Comparison of ENCODE assay signal across 3 cellular contexts in genomic region chr6:111107589-111107988, GRCh38.
TF ChIP-seq lines count a peak whose summit lies in the region.

No MANE protein-coding gene starts in this region.

TF ChIP-seq in HEK293, 187 proteins besides CTCF, POLR2A, EP300 and RAD21:
- TF ChIP-seq SETDB1 (IDR thresholded peaks at IDR 0.05; ENCODE audit: insufficient read length, low read length) = peak; percentile 98
- no peak for TF ChIP-seq ZNF239 (tag by site-specific recombination; IDR thresholded peaks at IDR 0.05)

TF ChIP-seq in H1, 55 proteins besides CTCF, POLR2A, EP300 and RAD21:
- TF ChIP-seq TCF12 (IDR thresholded peaks at IDR 0.05; ENCODE audit: low read depth, low read length) (no peak), BACH1 (IDR thresholded peaks at IDR 0.05; ENCODE audit: low read length) (no peak), TAF7 (optimal IDR thresholded peaks at IDR 0.05; ENCODE audit: borderline replicate concordance, low read depth, low read length) (no peak), PHF8 (conservative IDR thresholded peaks at IDR 0.05; ENCODE audit: low read depth, low read length) (no peak), SIRT6 (IDR thresholded peaks at IDR 0.05; ENCODE audit: low read length) (no peak), MAX (IDR thresholded peaks at IDR 0.05) (no peak), TEAD4 (IDR thresholded peaks at IDR 0.05; ENCODE audit: low read depth, low read length) (no peak), SRF (IDR thresholded peaks at IDR 0.05; ENCODE audit: low read depth, low read length) (no peak), CTBP2 (IDR thresholded peaks at IDR 0.05; ENCODE audit: borderline replicate concordance, insufficient read depth, insufficient read length, low read length) (no peak), ZNF274 (IDR thresholded peaks at IDR 0.05; ENCODE audit: borderline replicate concordance, extremely low read depth, low read length) (no peak), SP1 (IDR thresholded peaks at IDR 0.05; ENCODE audit: low read depth, low read length) (no peak), ASH2L (IDR thresholded peaks at IDR 0.05; ENCODE audit: low read length) (no peak), HDAC6 (IDR thresholded peaks at IDR 0.05; ENCODE audit: low read depth, low read length) (no peak), CBX5 (IDR thresholded peaks at IDR 0.05; ENCODE audit: low read depth, low read length) (no peak), KDM5A (IDR thresholded peaks at IDR 0.05; ENCODE audit: low read length) (no peak), TBP (IDR thresholded peaks at IDR 0.05; ENCODE audit: low read depth, low read length) (no peak), CREB1 (IDR thresholded peaks at IDR 0.05) (no peak)
- TF ChIP-seq, protein P1, sequence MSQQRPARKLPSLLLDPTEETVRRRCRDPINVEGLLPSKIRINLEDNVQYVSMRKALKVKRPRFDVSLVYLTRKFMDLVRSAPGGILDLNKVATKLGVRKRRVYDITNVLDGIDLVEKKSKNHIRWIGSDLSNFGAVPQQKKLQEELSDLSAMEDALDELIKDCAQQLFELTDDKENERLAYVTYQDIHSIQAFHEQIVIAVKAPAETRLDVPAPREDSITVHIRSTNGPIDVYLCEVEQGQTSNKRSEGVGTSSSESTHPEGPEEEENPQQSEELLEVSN (IDR thresholded peaks at IDR 0.05) = no peak

TF ChIP-seq in GM23338, 12 proteins besides CTCF, POLR2A, EP300 and RAD21:
- no peak for TF ChIP-seq CREB1 (CRISPR knock-in tag; IDR thresholded peaks at IDR 0.05; ENCODE audit: low read depth)
- TF ChIP-seq JUNB (IDR thresholded peaks at IDR 0.05; ENCODE audit: unreplicated experiment) = no peak
- TF ChIP-seq, protein P2, sequence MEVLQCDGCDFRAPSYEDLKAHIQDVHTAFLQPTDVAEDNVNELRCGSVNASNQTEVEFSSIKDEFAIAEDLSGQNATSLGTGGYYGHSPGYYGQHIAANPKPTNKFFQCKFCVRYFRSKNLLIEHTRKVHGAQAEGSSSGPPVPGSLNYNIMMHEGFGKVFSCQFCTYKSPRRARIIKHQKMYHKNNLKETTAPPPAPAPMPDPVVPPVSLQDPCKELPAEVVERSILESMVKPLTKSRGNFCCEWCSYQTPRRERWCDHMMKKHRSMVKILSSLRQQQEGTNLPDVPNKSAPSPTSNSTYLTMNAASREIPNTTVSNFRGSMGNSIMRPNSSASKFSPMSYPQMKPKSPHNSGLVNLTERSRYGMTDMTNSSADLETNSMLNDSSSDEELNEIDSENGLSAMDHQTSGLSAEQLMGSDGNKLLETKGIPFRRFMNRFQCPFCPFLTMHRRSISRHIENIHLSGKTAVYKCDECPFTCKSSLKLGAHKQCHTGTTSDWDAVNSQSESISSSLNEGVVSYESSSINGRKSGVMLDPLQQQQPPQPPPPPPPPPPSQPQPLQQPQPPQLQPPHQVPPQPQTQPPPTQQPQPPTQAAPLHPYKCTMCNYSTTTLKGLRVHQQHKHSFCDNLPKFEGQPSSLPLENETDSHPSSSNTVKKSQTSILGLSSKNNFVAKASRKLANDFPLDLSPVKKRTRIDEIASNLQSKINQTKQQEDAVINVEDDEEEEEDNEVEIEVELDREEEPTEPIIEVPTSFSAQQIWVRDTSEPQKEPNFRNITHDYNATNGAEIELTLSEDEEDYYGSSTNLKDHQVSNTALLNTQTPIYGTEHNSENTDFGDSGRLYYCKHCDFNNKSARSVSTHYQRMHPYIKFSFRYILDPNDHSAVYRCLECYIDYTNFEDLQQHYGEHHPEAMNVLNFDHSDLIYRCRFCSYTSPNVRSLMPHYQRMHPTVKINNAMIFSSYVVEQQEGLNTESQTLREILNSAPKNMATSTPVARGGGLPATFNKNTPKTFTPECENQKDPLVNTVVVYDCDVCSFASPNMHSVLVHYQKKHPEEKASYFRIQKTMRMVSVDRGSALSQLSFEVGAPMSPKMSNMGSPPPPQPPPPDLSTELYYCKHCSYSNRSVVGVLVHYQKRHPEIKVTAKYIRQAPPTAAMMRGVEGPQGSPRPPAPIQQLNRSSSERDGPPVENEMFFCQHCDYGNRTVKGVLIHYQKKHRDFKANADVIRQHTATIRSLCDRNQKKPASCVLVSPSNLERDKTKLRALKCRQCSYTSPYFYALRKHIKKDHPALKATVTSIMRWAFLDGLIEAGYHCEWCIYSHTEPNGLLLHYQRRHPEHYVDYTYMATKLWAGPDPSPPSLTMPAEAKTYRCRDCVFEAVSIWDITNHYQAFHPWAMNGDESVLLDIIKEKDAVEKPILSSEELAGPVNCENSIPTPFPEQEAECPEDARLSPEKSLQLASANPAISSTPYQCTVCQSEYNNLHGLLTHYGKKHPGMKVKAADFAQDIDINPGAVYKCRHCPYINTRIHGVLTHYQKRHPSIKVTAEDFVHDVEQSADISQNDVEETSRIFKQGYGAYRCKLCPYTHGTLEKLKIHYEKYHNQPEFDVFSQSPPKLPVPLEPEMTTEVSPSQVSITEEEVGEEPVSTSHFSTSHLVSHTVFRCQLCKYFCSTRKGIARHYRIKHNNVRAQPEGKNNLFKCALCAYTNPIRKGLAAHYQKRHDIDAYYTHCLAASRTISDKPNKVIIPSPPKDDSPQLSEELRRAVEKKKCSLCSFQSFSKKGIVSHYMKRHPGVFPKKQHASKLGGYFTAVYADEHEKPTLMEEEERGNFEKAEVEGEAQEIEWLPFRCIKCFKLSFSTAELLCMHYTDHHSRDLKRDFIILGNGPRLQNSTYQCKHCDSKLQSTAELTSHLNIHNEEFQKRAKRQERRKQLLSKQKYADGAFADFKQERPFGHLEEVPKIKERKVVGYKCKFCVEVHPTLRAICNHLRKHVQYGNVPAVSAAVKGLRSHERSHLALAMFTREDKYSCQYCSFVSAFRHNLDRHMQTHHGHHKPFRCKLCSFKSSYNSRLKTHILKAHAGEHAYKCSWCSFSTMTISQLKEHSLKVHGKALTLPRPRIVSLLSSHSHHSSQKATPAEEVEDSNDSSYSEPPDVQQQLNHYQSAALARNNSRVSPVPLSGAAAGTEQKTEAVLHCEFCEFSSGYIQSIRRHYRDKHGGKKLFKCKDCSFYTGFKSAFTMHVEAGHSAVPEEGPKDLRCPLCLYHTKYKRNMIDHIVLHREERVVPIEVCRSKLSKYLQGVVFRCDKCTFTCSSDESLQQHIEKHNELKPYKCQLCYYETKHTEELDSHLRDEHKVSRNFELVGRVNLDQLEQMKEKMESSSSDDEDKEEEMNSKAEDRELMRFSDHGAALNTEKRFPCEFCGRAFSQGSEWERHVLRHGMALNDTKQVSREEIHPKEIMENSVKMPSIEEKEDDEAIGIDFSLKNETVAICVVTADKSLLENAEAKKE (CRISPR knock-in tag; IDR thresholded peaks at IDR 0.05) = no peak
- TF ChIP-seq NANOG (IDR thresholded peaks at IDR 0.05; ENCODE audit: borderline replicate concordance) = no peak
- TF ChIP-seq EZH2phosphoT487 (IDR thresholded peaks at IDR 0.05; ENCODE audit: unreplicated experiment) = no peak
- TF ChIP-seq, protein P3, sequence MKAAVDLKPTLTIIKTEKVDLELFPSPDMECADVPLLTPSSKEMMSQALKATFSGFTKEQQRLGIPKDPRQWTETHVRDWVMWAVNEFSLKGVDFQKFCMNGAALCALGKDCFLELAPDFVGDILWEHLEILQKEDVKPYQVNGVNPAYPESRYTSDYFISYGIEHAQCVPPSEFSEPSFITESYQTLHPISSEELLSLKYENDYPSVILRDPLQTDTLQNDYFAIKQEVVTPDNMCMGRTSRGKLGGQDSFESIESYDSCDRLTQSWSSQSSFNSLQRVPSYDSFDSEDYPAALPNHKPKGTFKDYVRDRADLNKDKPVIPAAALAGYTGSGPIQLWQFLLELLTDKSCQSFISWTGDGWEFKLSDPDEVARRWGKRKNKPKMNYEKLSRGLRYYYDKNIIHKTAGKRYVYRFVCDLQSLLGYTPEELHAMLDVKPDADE (IDR thresholded peaks at IDR 0.05) = no peak
- no peak for TF ChIP-seq STAT1 (IDR thresholded peaks at IDR 0.05; ENCODE audit: unreplicated experiment)
- TF ChIP-seq ZNF331 (CRISPR knock-in tag; IDR thresholded peaks at IDR 0.05; ENCODE audit: low read depth) = no peak
- TF ChIP-seq EZH2 (IDR thresholded peaks at IDR 0.05; ENCODE audit: low read depth, unreplicated experiment) = no peak
- TF ChIP-seq, protein P4, sequence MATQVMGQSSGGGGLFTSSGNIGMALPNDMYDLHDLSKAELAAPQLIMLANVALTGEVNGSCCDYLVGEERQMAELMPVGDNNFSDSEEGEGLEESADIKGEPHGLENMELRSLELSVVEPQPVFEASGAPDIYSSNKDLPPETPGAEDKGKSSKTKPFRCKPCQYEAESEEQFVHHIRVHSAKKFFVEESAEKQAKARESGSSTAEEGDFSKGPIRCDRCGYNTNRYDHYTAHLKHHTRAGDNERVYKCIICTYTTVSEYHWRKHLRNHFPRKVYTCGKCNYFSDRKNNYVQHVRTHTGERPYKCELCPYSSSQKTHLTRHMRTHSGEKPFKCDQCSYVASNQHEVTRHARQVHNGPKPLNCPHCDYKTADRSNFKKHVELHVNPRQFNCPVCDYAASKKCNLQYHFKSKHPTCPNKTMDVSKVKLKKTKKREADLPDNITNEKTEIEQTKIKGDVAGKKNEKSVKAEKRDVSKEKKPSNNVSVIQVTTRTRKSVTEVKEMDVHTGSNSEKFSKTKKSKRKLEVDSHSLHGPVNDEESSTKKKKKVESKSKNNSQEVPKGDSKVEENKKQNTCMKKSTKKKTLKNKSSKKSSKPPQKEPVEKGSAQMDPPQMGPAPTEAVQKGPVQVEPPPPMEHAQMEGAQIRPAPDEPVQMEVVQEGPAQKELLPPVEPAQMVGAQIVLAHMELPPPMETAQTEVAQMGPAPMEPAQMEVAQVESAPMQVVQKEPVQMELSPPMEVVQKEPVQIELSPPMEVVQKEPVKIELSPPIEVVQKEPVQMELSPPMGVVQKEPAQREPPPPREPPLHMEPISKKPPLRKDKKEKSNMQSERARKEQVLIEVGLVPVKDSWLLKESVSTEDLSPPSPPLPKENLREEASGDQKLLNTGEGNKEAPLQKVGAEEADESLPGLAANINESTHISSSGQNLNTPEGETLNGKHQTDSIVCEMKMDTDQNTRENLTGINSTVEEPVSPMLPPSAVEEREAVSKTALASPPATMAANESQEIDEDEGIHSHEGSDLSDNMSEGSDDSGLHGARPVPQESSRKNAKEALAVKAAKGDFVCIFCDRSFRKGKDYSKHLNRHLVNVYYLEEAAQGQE (IDR thresholded peaks at IDR 0.05; ENCODE audit: unreplicated experiment) = no peak
- TF ChIP-seq POLR2AphosphoS5 (IDR thresholded peaks at IDR 0.05; ENCODE audit: low read depth) = no peak
- TF ChIP-seq ZNF114 (CRISPR knock-in tag; IDR thresholded peaks at IDR 0.05) = no peak
